Comparison of ENCODE assay signal across 8 cellular contexts in the genomic region with DNA sequence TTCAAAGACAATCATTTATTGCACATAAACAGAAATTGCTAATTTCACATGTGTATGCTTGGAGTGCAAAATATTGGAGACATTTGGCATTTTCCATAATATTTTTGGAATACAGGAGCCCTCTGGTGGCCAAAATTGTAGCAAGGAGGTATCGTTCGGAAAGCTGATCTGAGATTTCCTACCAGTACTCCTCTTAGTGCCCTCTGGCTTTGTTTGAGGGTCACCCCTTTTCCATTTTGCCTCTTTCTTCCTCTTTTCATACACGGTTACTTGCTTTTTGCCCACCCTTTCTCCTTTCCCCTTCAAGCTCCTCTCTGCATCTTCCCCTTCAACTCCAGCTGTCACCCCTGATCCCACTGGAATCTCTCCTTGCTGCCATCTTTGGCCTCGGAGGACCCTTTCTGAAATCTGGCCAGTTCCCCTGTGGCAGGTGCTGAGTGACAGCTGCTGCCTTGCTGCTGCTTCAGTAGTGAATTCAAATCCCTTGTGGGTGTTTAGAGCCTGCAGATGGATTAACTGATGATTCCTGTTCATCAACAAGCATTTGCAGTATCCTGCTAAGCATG.
DNase-seq lines count a peak whose midpoint lies in the region; ATAC-seq, FAIRE-seq and TF ChIP-seq lines count a peak whose summit lies in the region.

No MANE protein-coding gene starts in this region.

- POLR2A ChIA-PET in endothelial cell of umbilical vein (lab: Charles Lee) = no interaction called here

- H2AFZ ChIP-seq in endothelial cell of umbilical vein (ENCODE audit: low read depth, low read length) (no peak overlapping the region), neural cell (ENCODE audit: low read depth, low read length) (no peak overlapping the region)

- H4K20me1 ChIP-seq in endothelial cell of umbilical vein (replicated peaks; ENCODE audit: control insufficient read depth, extremely low read depth, insufficient read depth, low read length) (no peaks in the 10 kb centered on the region), neural cell (ENCODE audit: insufficient read depth) (no peaks in the 10 kb centered on the region)

- H3K9ac ChIP-seq in endothelial cell of umbilical vein (replicated peaks; ENCODE audit: extremely low read depth, insufficient read depth, low read length) = no peak overlapping the region
- no peak overlapping the region for H3K9ac ChIP-seq in neural cell (ENCODE audit: low read length)

- H3K4me3 ChIP-seq in endothelial cell of umbilical vein (replicated peaks in 1 of 3; ENCODE audit: insufficient read depth in 1 of 3, low read depth in 1 of 3, low read length in 3 of 3) (no peak overlapping the region), neural cell (ENCODE audit: low read length) (no peak overlapping the region)

- H3K9me3 ChIP-seq in endothelial cell of umbilical vein (replicated peaks; ENCODE audit: control insufficient read depth, insufficient read depth, low read length) = no peaks in the 10 kb centered on the region
- no peaks in the 10 kb centered on the region for H3K9me3 ChIP-seq in neural cell (ENCODE audit: low read length)

- intact Hi-C loops in activated naive CD4-positive, alpha-beta T cell treated with anti-CD3 and anti-CD28 coated beads for 36 hours (cut with micrococcal nuclease) = loop anchor here (1.0 to 2.0 kb wide), 2 partner anchors 41 to 153 kb away; no protein-coding TSS in a partner anchor
- intact Hi-C loops in endothelial cell of umbilical vein (cut with micrococcal nuclease) = loop anchor here (1.0 kb wide), 3 partner anchors 43 to 239 kb away; no protein-coding TSS in a partner anchor

- no peak overlapping the region for H3K27ac ChIP-seq in endothelial cell of umbilical vein (ENCODE audit: insufficient read depth, low read depth, low read length)
- no peak overlapping the region for H3K27ac ChIP-seq in neural cell (ENCODE audit: low read length)

- no peaks in the 10 kb centered on the region for H3K27me3 Mint-ChIP-seq in activated naive CD4-positive, alpha-beta T cell treated with anti-CD3 and anti-CD28 coated beads for 36 hours (ENCODE audit: low read depth)
- H3K27me3 Mint-ChIP-seq in activated naive CD4-positive, alpha-beta T cell treated with anti-CD3 and anti-CD28 coated beads, Interleukin-2, amount 10 ng/mL, durations not matched to agents 7 days and 5 days = peaks cover 31% of the 10 kb centered on the region

- peak; percentile 51 for DNase-seq in activated naive CD4-positive, alpha-beta T cell treated with anti-CD3 and anti-CD28 coated beads for 36 hours
- no peak for DNase-seq in activated naive CD4-positive, alpha-beta T cell treated with anti-CD3 and anti-CD28 coated beads, Interleukin-2, amount 10 ng/mL, durations not matched to agents 7 days and 5 days
- DNase-seq in NCI-H82 (lab: John Stamatoyannopoulos, UW) (peak; percentile 97), endothelial cell of umbilical vein (ENCODE audit: low read depth, low spot score) (peak; percentile 39), SK-N-DZ (ENCODE audit: low spot score) (no peak)

- FAIRE-seq in endothelial cell of umbilical vein (lab: Jason Lieb, UNC) = peak; percentile 18

- no peaks in the 10 kb centered on the region for H3F3A ChIP-seq in neural cell (ENCODE audit: insufficient read depth, low read length, poor library complexity, severe bottlenecking)

- peak; percentile 66 for TF ChIP-seq RAD21 in neural cell (conservative IDR thresholded peaks at IDR 0.05)

- BruUV-seq in endothelial cell of umbilical vein (replicated peaks; lab: Mats Ljungman, UMichigan) = no TSS peak

- no peak overlapping the region for H3K4me3 Mint-ChIP-seq in activated naive CD4-positive, alpha-beta T cell treated with anti-CD3 and anti-CD28 coated beads for 36 hours
- H3K4me3 Mint-ChIP-seq in activated naive CD4-positive, alpha-beta T cell treated with anti-CD3 and anti-CD28 coated beads, Interleukin-2, amount 10 ng/mL, durations not matched to agents 7 days and 5 days = no peak overlapping the region

- CTCF ChIA-PET in activated naive CD4-positive, alpha-beta T cell treated with anti-CD3 and anti-CD28 coated beads for 36 hours (lab: Charles Lee) = interaction anchor here (0.7 to 6.8 kb wide), 15 partner anchors 10 to 242 kb away, joined by 3 to 112 read pairs (median 4); no protein-coding TSS in a partner anchor
- CTCF ChIA-PET in activated naive CD4-positive, alpha-beta T cell treated with anti-CD3 and anti-CD28 coated beads, Interleukin-2, amount 10 ng/mL, durations not matched to agents 7 days and 5 days (lab: Charles Lee) = interaction anchor here (0.7 to 6.8 kb wide), 13 partner anchors 11 to 284 kb away, joined by 3 to 61 read pairs (median 4); no protein-coding TSS in a partner anchor
- CTCF ChIA-PET in endothelial cell of umbilical vein (lab: Charles Lee) = interaction anchor here (0.7 to 5.9 kb wide), 24 partner anchors 9 to 738 kb away, joined by 3 to 191 read pairs (median 4); a partner anchor contains a TSS

- TF ChIP-seq CTCF in endothelial cell of umbilical vein (IDR thresholded peaks at IDR 0.05; ENCODE audit: extremely low read depth in 1 of 2, insufficient read depth in 1 of 2, low read depth in 1 of 2, low read length in 2 of 2) (peak; percentile 39 to 61), neural cell (IDR thresholded peaks at IDR 0.05; ENCODE audit: poor library complexity, severe bottlenecking) (peak; percentile 74)

- no peak for TF ChIP-seq EP300 in neural cell (conservative IDR thresholded peaks at IDR 0.05; ENCODE audit: poor library complexity, severe bottlenecking)

- H3K4me2 ChIP-seq in endothelial cell of umbilical vein (ENCODE audit: insufficient read depth, low read length) (no peak overlapping the region), neural cell (ENCODE audit: low read length) (no peak overlapping the region)

- H3K9me1 ChIP-seq in endothelial cell of umbilical vein (replicated peaks; ENCODE audit: control insufficient read depth, extremely low read depth, insufficient read depth, low read length) = no peaks in the 10 kb centered on the region

- H3K79me2 ChIP-seq in endothelial cell of umbilical vein (ENCODE audit: control insufficient read depth, insufficient read depth, low read length) = no peaks in the 10 kb centered on the region
- H3K79me2 ChIP-seq in neural cell (replicated peaks; ENCODE audit: insufficient read depth, low read length) = no peaks in the 10 kb centered on the region

- dilution Hi-C loops in endothelial cell of umbilical vein (cut with MboI; ENCODE audit: extremely low pct_ligation_motif_present, low sequenced_read_pairs) = no loop called here

- H3K27ac Mint-ChIP-seq in activated naive CD4-positive, alpha-beta T cell treated with anti-CD3 and anti-CD28 coated beads for 36 hours = no peak overlapping the region
- H3K27ac Mint-ChIP-seq in activated naive CD4-positive, alpha-beta T cell treated with anti-CD3 and anti-CD28 coated beads, Interleukin-2, amount 10 ng/mL, durations not matched to agents 7 days and 5 days = no peak overlapping the region

- peaks cover 4% of the 10 kb centered on the region for H3K4me1 Mint-ChIP-seq in activated naive CD4-positive, alpha-beta T cell treated with anti-CD3 and anti-CD28 coated beads for 36 hours (ENCODE audit: low read depth)
- H3K4me1 Mint-ChIP-seq in activated naive CD4-positive, alpha-beta T cell treated with anti-CD3 and anti-CD28 coated beads, Interleukin-2, amount 10 ng/mL, durations not matched to agents 7 days and 5 days = peaks cover 6% of the 10 kb centered on the region

- no peaks in the 10 kb centered on the region for H3K36me3 Mint-ChIP-seq in activated naive CD4-positive, alpha-beta T cell treated with anti-CD3 and anti-CD28 coated beads for 36 hours (ENCODE audit: low read depth)
- no peaks in the 10 kb centered on the region for H3K36me3 Mint-ChIP-seq in activated naive CD4-positive, alpha-beta T cell treated with anti-CD3 and anti-CD28 coated beads, Interleukin-2, amount 10 ng/mL, durations not matched to agents 7 days and 5 days

- H3K27me3 ChIP-seq in endothelial cell of umbilical vein (ENCODE audit: control insufficient read depth in 2 of 2, insufficient read depth in 2 of 2, low read length in 2 of 2) (peaks cover 0 to 5% of the 10 kb centered on the region in 2 experiments), neural cell (ENCODE audit: insufficient read depth, low read depth, low read length) (no peaks in the 10 kb centered on the region)

- no peaks in the 10 kb centered on the region for H3K9me3 Mint-ChIP-seq in activated naive CD4-positive, alpha-beta T cell treated with anti-CD3 and anti-CD28 coated beads for 36 hours
- H3K9me3 Mint-ChIP-seq in activated naive CD4-positive, alpha-beta T cell treated with anti-CD3 and anti-CD28 coated beads, Interleukin-2, amount 10 ng/mL, durations not matched to agents 7 days and 5 days = no peaks in the 10 kb centered on the region

- no peak for TF ChIP-seq POLR2A in endothelial cell of umbilical vein (IDR thresholded peaks at IDR 0.05; ENCODE audit: low read depth, low read length)

- no peaks in the 10 kb centered on the region for H3K4me1 ChIP-seq in endothelial cell of umbilical vein (ENCODE audit: control insufficient read depth, extremely low read depth, insufficient read depth, low read length)

- H3K9me2 ChIP-seq in neural cell (ENCODE audit: insufficient read depth, low read length) = no peaks in the 10 kb centered on the region

- H3K36me3 ChIP-seq in endothelial cell of umbilical vein (ENCODE audit: control insufficient read depth in 2 of 2, extremely low read depth in 1 of 2, insufficient read depth in 2 of 2, low read length in 2 of 2) (no peaks in the 10 kb centered on the region), neural cell (ENCODE audit: insufficient read depth, low read length) (no peaks in the 10 kb centered on the region)

- ATAC-seq in HG03135 (IDR thresholded peaks at IDR 0.05; ENCODE audit: unreplicated experiment) (no peak), GM21737 (IDR thresholded peaks at IDR 0.05; ENCODE audit: unreplicated experiment) (no peak)

TF ChIP-seq in endothelial cell of umbilical vein, 7 proteins besides CTCF, POLR2A, EP300 and RAD21:
- TF ChIP-seq EZH2 (IDR thresholded peaks at IDR 0.05; ENCODE audit: borderline replicate concordance, low read depth, low read length, severe bottlenecking) (no peak), FOS (IDR thresholded peaks at IDR 0.05; ENCODE audit: borderline replicate concordance, insufficient read depth, low read length) (no peak), MYC (IDR thresholded peaks at IDR 0.05; ENCODE audit: low read depth, low read length) (no peak)
TF ChIP-seq in endothelial cell of umbilical vein: peak in this region for 0.

TF ChIP-seq in neural cell, 6 proteins besides CTCF, POLR2A, EP300 and RAD21 (continues in another document):
- no peak for TF ChIP-seq MXI1 (conservative IDR thresholded peaks at IDR 0.05; ENCODE audit: poor library complexity, severe bottlenecking)
- no peak for TF ChIP-seq TAF1 (IDR thresholded peaks at IDR 0.05; ENCODE audit: low read depth)
- TF ChIP-seq SMC3 (conservative IDR thresholded peaks at IDR 0.05; ENCODE audit: poor library complexity) = peak; percentile 79

Comparison
In these comparisons a context has a peak if more than half of its experiments do, and no peak if none do; other contexts are left out.
1. DNase-seq: peak in activated naive CD4-positive, alpha-beta T cell treated with anti-CD3 and anti-CD28 coated beads for 36 hours (single experiment), NCI-H82 (single experiment) and endothelial cell of umbilical vein (single experiment); none in activated naive CD4-positive, alpha-beta T cell treated with anti-CD3 and anti-CD28 coated beads, Interleukin-2, amount 10 ng/mL, durations not matched to agents 7 days and 5 days (single experiment) and SK-N-DZ (single experiment).